In genomic region chr1:8962812-8963669, GRCh38 we compare ENCODE assay signal across 8 cellular contexts. TPM values are rescaled to one million over a fixed set of nuclear protein-coding genes. Genes with fewer than 3 reads are reported as not detected.
A peak's percentile ranks its signal among the peaks of the same experiment; 100 is the strongest.
DNase-seq lines count a peak whose midpoint lies in the region; ATAC-seq and TF ChIP-seq lines count a peak whose summit lies in the region.

No MANE protein-coding gene starts in this region.

- H4K5ac ChIP-seq in mesendoderm (ENCODE audit: low read length): no peak overlapping the region

- no peak overlapping the region for H2AK5ac ChIP-seq in mesendoderm (ENCODE audit: low read length)

- 36 to 45% methylated on average over 14 to 17 of the region's 17 CpGs for WGBS in body of pancreas, 2 donors
- no CpG with 5 or more reads among the region's 17 CpGs for WGBS in mesendoderm (ENCODE audit: extremely low coverage, insufficient coverage, low lambda C conversion rate)

- H3K27me3 ChIP-seq in body of pancreas (no peaks in the 10 kb centered on the region), mesendoderm (ENCODE audit: insufficient read depth, low read length, poor library complexity) (no peaks in the 10 kb centered on the region)

- no peak overlapping the region for H3K23ac ChIP-seq in mesendoderm (ENCODE audit: low read length)

- H3K27ac ChIP-seq in body of pancreas (no peak overlapping the region), mesendoderm (ENCODE audit: low read depth, low read length) (no peak overlapping the region)

- H3K36me3 ChIP-seq in body of pancreas (replicated peaks in 1 of 2; ENCODE audit: insufficient read depth in 1 of 2, low read depth in 2 of 2) (no peaks in the 10 kb centered on the region), mesendoderm (ENCODE audit: control insufficient read depth, insufficient read depth, low read length) (no peaks in the 10 kb centered on the region)

- no peaks in the 10 kb centered on the region for H3K9me3 ChIP-seq in body of pancreas

- ATAC-seq in body of pancreas (no peak), HG03175 (IDR thresholded peaks at IDR 0.05; ENCODE audit: unreplicated experiment) (no peak), GM18873 (IDR thresholded peaks at IDR 0.05; ENCODE audit: low FRiP score, unreplicated experiment) (no peak)

- H3K79me1 ChIP-seq in mesendoderm (ENCODE audit: low read length): no peaks in the 10 kb centered on the region

- no peak overlapping the region for H3K56ac ChIP-seq in mesendoderm (ENCODE audit: low read length)

- no peak overlapping the region for H2BK5ac ChIP-seq in mesendoderm (ENCODE audit: low read length)

- H3K18ac ChIP-seq in mesendoderm (ENCODE audit: low read length): no peak overlapping the region

- no peak overlapping the region for H2BK15ac ChIP-seq in mesendoderm (replicated peaks; ENCODE audit: low read depth)

- H2BK120ac ChIP-seq in mesendoderm (ENCODE audit: low read depth, low read length): no peak overlapping the region

- H3K4me3 ChIP-seq in HFF-Myc (replicated peaks; ENCODE audit: low read depth, low read length): no peak overlapping the region
- H3K4me3 ChIP-seq in body of pancreas: no peak overlapping the region
- H3K4me3 ChIP-seq in mesendoderm (ENCODE audit: low read length): no peak overlapping the region

- TF ChIP-seq CTCF in HFF-Myc (IDR thresholded peaks at IDR 0.05; ENCODE audit: low read depth, low read length, missing control alignments): peak; percentile 66
- TF ChIP-seq CTCF in body of pancreas (IDR thresholded peaks at IDR 0.05): peak in 3 of 7 experiments; percentile 25 to 32 (median 28)

- H3K9ac ChIP-seq in mesendoderm (ENCODE audit: low read length): no peak overlapping the region

- no peak overlapping the region for H3K4me2 ChIP-seq in mesendoderm (ENCODE audit: low read length)

- DNase-seq in DMS153 (lab: John Stamatoyannopoulos, UW) (peak; percentile 68), HFF-Myc (ENCODE audit: extremely low read depth, low read depth) (no peak), SHP77 treated with DMSO at 0.1 percent for 48 hours (lab: John Stamatoyannopoulos, UW) (peak; percentile 49), body of pancreas (peak; percentile 18 to 45 (median 33)), mesendoderm (peak; percentile 94), hypothalamus (lab: John Stamatoyannopoulos, UW) (no peak)

- no peak overlapping the region for H3K4ac ChIP-seq in mesendoderm (ENCODE audit: low read depth, low read length)

- H3K79me2 ChIP-seq in mesendoderm (ENCODE audit: control insufficient read depth, insufficient read depth, low read length): no peaks in the 10 kb centered on the region

- intact Hi-C loops in body of pancreas (cut with DNase I): no loop called here

- no peaks in the 10 kb centered on the region for H3K4me1 ChIP-seq in body of pancreas
- H3K4me1 ChIP-seq in mesendoderm (ENCODE audit: control insufficient read depth, low read depth, low read length): no peaks in the 10 kb centered on the region

- TF ChIP-seq POLR2A in body of pancreas (IDR thresholded peaks at IDR 0.05): no peak

- no peak overlapping the region for H4K8ac ChIP-seq in mesendoderm (ENCODE audit: low read depth, low read length)

RNA-seq across cellular contexts. Expression of gene CA6, which starts 17.4 kb away (rescaled TPM):
- total RNA-seq in body of pancreas: not detected
- polyA plus RNA-seq in mesendoderm (2013, experiment 1 of 2): not detected
- polyA plus RNA-seq in mesendoderm (2013, experiment 2 of 2): not detected

Comparison
In these comparisons a context has a peak if more than half of its experiments do, and no peak if none do; other contexts are left out.
1. DNase-seq: peak in DMS153 (single experiment), SHP77 treated with DMSO at 0.1 percent for 48 hours (single experiment), body of pancreas (4 of 4) and mesendoderm (single experiment); none in HFF-Myc (single experiment) and hypothalamus (0 of 51).